25 cellular contexts compared by ENCODE assay signal in genomic region chr4:105240037-105240436, GRCh38.
"Had no signal": no experiment of that assay in that cellular context is flagged by ENCODE, and none has a peak within 500 bp of the region (broad histone marks: within the 10 kb centered on the region; RNA-seq: fewer than 3 reads in every experiment).

No MANE protein-coding gene starts in this region.

- H3K27ac ChIP-seq: colonic mucosa, epithelial cell of prostate, esophagus squamous epithelium, gastrocnemius medialis, heart right ventricle, left lung, lower lobe of right lung had no signal

- H3K4me1 Mint-ChIP-seq: endodermal cell, mesothelial cell of epicardium had no signal

- H3K27ac Mint-ChIP-seq: dendritic cell treated with granulocyte-macrophage colony-stimulating factor and Interleukin-4, amounts not matched to agents 40 ng/mL and 50 ng/mL, for 4 days; effector memory CD8-positive, alpha-beta T cell; endodermal cell had no signal

- H3K4me3 Mint-ChIP-seq: dendritic cell treated with granulocyte-macrophage colony-stimulating factor and Interleukin-4, amounts not matched to agents 40 ng/mL and 50 ng/mL, for 4 days; effector memory CD8-positive, alpha-beta T cell; endodermal cell; mesothelial cell of epicardium had no signal

- DNase-seq: cerebellar nuclear complex; colonic mucosa; cortex of kidney; effector CD8-positive, alpha-beta T cell; effector memory CD8-positive, alpha-beta T cell; endodermal cell; erythroblast; esophagus squamous epithelium; foreskin fibroblast; foreskin melanocyte; gastrocnemius medialis; glutamatergic neuron; head of caudate nucleus; heart right ventricle; hippocampal formation; left cardiac atrium; left lung; left ventricle myocardium superior; lower lobe of right lung; mesenchymal stem cell; mucosa of descending colon had no signal

- ATAC-seq: effector memory CD8-positive, alpha-beta T cell; esophagus mucosa; gastrocnemius medialis; heart right ventricle; left cardiac atrium; left lung; left ventricle myocardium superior; lower lobe of right lung; mucosa of descending colon had no signal

- H3K9me3 ChIP-seq: colonic mucosa, esophagus squamous epithelium, gastrocnemius medialis, heart right ventricle, left lung, lower lobe of right lung, mucosa of descending colon had no signal

- H3K27me3 ChIP-seq: colonic mucosa, esophagus squamous epithelium, gastrocnemius medialis, heart right ventricle, left lung had no signal

- H3K27me3 Mint-ChIP-seq: dendritic cell treated with granulocyte-macrophage colony-stimulating factor and Interleukin-4, amounts not matched to agents 40 ng/mL and 50 ng/mL, for 4 days; effector memory CD8-positive, alpha-beta T cell had no signal

- H3K4me3 ChIP-seq: colonic mucosa, esophagus squamous epithelium, gastrocnemius medialis, heart right ventricle, left lung, lower lobe of right lung, mucosa of descending colon had no signal

- H3K9me3 Mint-ChIP-seq: dendritic cell treated with granulocyte-macrophage colony-stimulating factor and Interleukin-4, amounts not matched to agents 40 ng/mL and 50 ng/mL, for 4 days; effector memory CD8-positive, alpha-beta T cell; endodermal cell had no signal

- H3K36me3 ChIP-seq: colonic mucosa had no signal
